Comparison of ENCODE assay signal across 1 cellular context in the genomic region with DNA sequence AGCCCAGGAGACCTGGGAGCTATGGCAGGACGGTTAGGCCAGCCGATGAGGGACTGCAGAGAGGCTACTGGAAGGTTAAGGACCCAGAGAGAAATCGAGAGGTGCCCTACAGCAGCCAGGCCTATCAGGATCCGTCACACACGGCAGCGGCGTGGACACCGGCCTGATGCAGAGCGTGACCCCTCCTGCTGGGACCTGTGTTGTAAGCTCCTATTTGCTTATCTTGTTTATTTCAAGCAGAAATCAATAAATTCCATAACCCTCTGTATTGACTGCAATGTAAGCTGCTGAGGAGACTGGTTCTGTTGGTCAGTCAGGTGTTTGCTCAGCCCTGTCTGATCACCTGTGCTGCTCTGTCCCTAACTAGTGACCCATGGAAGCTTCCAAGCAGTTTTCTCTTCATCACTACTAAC.
TF ChIP-seq lines count a peak whose summit lies in the region.

No MANE protein-coding gene starts in this region.

TF ChIP-seq in HepG2, 621 proteins besides CTCF, POLR2A, EP300 and RAD21 (continued from another document and continues in another):
- TF ChIP-seq, protein P1, sequence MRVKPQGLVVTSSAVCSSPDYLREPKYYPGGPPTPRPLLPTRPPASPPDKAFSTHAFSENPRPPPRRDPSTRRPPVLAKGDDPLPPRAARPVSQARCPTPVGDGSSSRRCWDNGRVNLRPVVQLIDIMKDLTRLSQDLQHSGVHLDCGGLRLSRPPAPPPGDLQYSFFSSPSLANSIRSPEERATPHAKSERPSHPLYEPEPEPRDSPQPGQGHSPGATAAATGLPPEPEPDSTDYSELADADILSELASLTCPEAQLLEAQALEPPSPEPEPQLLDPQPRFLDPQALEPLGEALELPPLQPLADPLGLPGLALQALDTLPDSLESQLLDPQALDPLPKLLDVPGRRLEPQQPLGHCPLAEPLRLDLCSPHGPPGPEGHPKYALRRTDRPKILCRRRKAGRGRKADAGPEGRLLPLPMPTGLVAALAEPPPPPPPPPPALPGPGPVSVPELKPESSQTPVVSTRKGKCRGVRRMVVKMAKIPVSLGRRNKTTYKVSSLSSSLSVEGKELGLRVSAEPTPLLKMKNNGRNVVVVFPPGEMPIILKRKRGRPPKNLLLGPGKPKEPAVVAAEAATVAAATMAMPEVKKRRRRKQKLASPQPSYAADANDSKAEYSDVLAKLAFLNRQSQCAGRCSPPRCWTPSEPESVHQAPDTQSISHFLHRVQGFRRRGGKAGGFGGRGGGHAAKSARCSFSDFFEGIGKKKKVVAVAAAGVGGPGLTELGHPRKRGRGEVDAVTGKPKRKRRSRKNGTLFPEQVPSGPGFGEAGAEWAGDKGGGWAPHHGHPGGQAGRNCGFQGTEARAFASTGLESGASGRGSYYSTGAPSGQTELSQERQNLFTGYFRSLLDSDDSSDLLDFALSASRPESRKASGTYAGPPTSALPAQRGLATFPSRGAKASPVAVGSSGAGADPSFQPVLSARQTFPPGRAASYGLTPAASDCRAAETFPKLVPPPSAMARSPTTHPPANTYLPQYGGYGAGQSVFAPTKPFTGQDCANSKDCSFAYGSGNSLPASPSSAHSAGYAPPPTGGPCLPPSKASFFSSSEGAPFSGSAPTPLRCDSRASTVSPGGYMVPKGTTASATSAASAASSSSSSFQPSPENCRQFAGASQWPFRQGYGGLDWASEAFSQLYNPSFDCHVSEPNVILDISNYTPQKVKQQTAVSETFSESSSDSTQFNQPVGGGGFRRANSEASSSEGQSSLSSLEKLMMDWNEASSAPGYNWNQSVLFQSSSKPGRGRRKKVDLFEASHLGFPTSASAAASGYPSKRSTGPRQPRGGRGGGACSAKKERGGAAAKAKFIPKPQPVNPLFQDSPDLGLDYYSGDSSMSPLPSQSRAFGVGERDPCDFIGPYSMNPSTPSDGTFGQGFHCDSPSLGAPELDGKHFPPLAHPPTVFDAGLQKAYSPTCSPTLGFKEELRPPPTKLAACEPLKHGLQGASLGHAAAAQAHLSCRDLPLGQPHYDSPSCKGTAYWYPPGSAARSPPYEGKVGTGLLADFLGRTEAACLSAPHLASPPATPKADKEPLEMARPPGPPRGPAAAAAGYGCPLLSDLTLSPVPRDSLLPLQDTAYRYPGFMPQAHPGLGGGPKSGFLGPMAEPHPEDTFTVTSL (CRISPR knock-in tag; IDR thresholded peaks at IDR 0.05; ENCODE audit: borderline replicate concordance): peak; percentile 80; the same call in 1 of the 2 replicates
- no peak for TF ChIP-seq CENPX (CRISPR knock-in tag; IDR thresholded peaks at IDR 0.05)
- TF ChIP-seq ZNF367 (CRISPR knock-in tag; IDR thresholded peaks at IDR 0.05; ENCODE audit: borderline replicate concordance): no peak
- TF ChIP-seq, protein P2, sequence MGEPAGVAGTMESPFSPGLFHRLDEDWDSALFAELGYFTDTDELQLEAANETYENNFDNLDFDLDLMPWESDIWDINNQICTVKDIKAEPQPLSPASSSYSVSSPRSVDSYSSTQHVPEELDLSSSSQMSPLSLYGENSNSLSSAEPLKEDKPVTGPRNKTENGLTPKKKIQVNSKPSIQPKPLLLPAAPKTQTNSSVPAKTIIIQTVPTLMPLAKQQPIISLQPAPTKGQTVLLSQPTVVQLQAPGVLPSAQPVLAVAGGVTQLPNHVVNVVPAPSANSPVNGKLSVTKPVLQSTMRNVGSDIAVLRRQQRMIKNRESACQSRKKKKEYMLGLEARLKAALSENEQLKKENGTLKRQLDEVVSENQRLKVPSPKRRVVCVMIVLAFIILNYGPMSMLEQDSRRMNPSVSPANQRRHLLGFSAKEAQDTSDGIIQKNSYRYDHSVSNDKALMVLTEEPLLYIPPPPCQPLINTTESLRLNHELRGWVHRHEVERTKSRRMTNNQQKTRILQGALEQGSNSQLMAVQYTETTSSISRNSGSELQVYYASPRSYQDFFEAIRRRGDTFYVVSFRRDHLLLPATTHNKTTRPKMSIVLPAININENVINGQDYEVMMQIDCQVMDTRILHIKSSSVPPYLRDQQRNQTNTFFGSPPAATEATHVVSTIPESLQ (CRISPR knock-in tag; conservative IDR thresholded peaks at IDR 0.05): no peak
- TF ChIP-seq SP4 (CRISPR knock-in tag; IDR thresholded peaks at IDR 0.05): no peak
- TF ChIP-seq THYN1 (CRISPR knock-in tag; IDR thresholded peaks at IDR 0.05; ENCODE audit: borderline replicate concordance, low read depth): no peak
- TF ChIP-seq GFI1 (CRISPR knock-in tag; IDR thresholded peaks at IDR 0.05; ENCODE audit: borderline replicate concordance): no peak
- TF ChIP-seq HDAC2 (CRISPR knock-in tag; IDR thresholded peaks at IDR 0.05): peak; percentile 84
- TF ChIP-seq ZNF12 (CRISPR knock-in tag; IDR thresholded peaks at IDR 0.05): no peak
- no peak for TF ChIP-seq ZNF143 (CRISPR knock-in tag; IDR thresholded peaks at IDR 0.05)
- TF ChIP-seq, protein P3, sequence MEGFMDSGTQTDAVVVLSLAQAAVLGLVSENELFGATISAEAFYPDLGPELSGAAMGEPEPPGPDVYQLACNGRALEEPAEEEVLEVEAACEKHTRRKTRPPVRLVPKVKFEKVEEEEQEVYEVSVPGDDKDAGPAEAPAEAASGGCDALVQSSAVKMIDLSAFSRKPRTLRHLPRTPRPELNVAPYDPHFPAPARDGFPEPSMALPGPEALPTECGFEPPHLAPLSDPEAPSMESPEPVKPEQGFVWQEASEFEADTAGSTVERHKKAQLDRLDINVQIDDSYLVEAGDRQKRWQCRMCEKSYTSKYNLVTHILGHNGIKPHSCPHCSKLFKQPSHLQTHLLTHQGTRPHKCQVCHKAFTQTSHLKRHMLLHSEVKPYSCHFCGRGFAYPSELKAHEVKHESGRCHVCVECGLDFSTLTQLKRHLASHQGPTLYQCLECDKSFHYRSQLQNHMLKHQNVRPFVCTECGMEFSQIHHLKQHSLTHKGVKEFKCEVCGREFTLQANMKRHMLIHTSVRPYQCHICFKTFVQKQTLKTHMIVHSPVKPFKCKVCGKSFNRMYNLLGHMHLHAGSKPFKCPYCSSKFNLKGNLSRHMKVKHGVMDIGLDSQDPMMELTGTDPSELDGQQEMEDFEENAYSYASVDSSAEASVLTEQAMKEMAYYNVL (CRISPR knock-in tag; IDR thresholded peaks at IDR 0.05; ENCODE audit: borderline replicate concordance): no peak
- 0 out of 2 replicates have a peak, but pooled peaks have one; percentile 20 for TF ChIP-seq ZNF24 (IDR thresholded peaks at IDR 0.05)
- peak; percentile 52; the same call in 1 of the 2 replicates for TF ChIP-seq KDM5B (CRISPR knock-in tag; IDR thresholded peaks at IDR 0.05; ENCODE audit: borderline replicate concordance)
- TF ChIP-seq SALL1 (CRISPR knock-in tag; IDR thresholded peaks at IDR 0.05): peak; percentile 100
- TF ChIP-seq PHF21A (CRISPR knock-in tag; IDR thresholded peaks at IDR 0.05): peak; percentile 92
- peak; percentile 90; the same call in 1 of the 2 replicates for TF ChIP-seq FOXK1 (CRISPR knock-in tag; IDR thresholded peaks at IDR 0.05; ENCODE audit: borderline replicate concordance, low read depth)
- TF ChIP-seq ZNF484 (CRISPR knock-in tag; IDR thresholded peaks at IDR 0.05; ENCODE audit: borderline replicate concordance, low read depth): no peak
- 0 out of 2 replicates have a peak, but pooled peaks have one; percentile 22 for TF ChIP-seq ZNF329 (CRISPR knock-in tag; IDR thresholded peaks at IDR 0.05; ENCODE audit: low read depth)
- TF ChIP-seq ZNF10 (CRISPR knock-in tag; IDR thresholded peaks at IDR 0.05; ENCODE audit: borderline replicate concordance, low read depth): no peak
- no peak for TF ChIP-seq SATB2 (CRISPR knock-in tag; IDR thresholded peaks at IDR 0.05)
- TF ChIP-seq JUND (CRISPR knock-in tag; IDR thresholded peaks at IDR 0.05): peak; percentile 67; the same call in 1 of the 2 replicates
- no peak; the same call in 1 of the 2 replicates for TF ChIP-seq ZNF782 (CRISPR knock-in tag; IDR thresholded peaks at IDR 0.05; ENCODE audit: borderline replicate concordance)
- TF ChIP-seq TOPORS (CRISPR knock-in tag; IDR thresholded peaks at IDR 0.05): 0 out of 2 replicates have a peak, but pooled peaks have one; percentile 68
- no peak for TF ChIP-seq SRF (IDR thresholded peaks at IDR 0.05; ENCODE audit: low read depth, low read length)
- no peak for TF ChIP-seq ZNF577 (CRISPR knock-in tag; IDR thresholded peaks at IDR 0.05; ENCODE audit: borderline replicate concordance, low read depth)
- peak; percentile 97 for TF ChIP-seq ZEB1 (IDR thresholded peaks at IDR 0.05; ENCODE audit: insufficient replicate concordance, low read depth)
- TF ChIP-seq SNAPC4 (CRISPR knock-in tag; IDR thresholded peaks at IDR 0.05): no peak
- 0 out of 2 replicates have a peak, but pooled peaks have one; percentile 52 for TF ChIP-seq ZNF136 (CRISPR knock-in tag; IDR thresholded peaks at IDR 0.05; ENCODE audit: low read depth)
- TF ChIP-seq ZNF451 (CRISPR knock-in tag; IDR thresholded peaks at IDR 0.05): no peak
- no peak for TF ChIP-seq ZNF333 (CRISPR knock-in tag; IDR thresholded peaks at IDR 0.05; ENCODE audit: borderline replicate concordance)
- peak; percentile 95 for TF ChIP-seq FOXP4 (CRISPR knock-in tag; IDR thresholded peaks at IDR 0.05)
- TF ChIP-seq ZNF138 (CRISPR knock-in tag; IDR thresholded peaks at IDR 0.05; ENCODE audit: low read depth): no peak
- no peak for TF ChIP-seq NKX3-1 (CRISPR knock-in tag; IDR thresholded peaks at IDR 0.05)
- no peak for TF ChIP-seq TP53 (CRISPR knock-in tag; conservative IDR thresholded peaks at IDR 0.05)
- no peak for TF ChIP-seq ZNF382 (CRISPR knock-in tag; IDR thresholded peaks at IDR 0.05; ENCODE audit: borderline replicate concordance)
- TF ChIP-seq HCFC1 (IDR thresholded peaks at IDR 0.05; ENCODE audit: low read depth, low read length): no peak
- no peak for TF ChIP-seq BRCA1 (CRISPR knock-in tag; IDR thresholded peaks at IDR 0.05)
- peak; percentile 78 for TF ChIP-seq ZNF574 (CRISPR knock-in tag; IDR thresholded peaks at IDR 0.05)
